ENCODE assay signal across 17 cellular contexts in the genomic region with DNA sequence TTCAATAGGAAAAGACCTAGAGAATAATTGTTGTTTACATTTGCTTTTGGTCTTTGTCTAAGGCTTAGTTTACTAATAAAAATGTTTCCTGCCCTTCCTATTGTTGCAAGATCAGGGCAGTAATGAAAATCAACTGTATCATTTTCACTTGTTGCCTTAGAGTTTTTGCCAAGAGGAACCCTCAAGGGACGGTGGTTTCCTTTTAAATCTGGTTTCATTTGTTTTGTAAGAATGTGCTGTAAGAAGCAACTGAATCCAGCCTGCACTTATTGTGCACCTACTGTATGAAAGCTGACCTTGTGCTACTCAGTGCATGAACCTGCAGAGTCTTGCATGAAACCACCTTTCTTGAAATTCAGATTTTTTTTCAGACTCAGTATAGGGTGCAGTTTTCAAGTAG. TPM values are rescaled to one million over a fixed set of nuclear protein-coding genes. Genes with fewer than 3 reads are reported as not detected.
A peak's percentile ranks its signal among the peaks of the same experiment; 100 is the strongest.
DNase-seq lines count a peak whose midpoint lies in the region; ATAC-seq, FAIRE-seq and TF ChIP-seq lines count a peak whose summit lies in the region.
"Had no signal": no experiment of that assay in that cellular context is flagged by ENCODE, and none has a peak within 500 bp of the region (broad histone marks: within the 10 kb centered on the region; RNA-seq: fewer than 3 reads in every experiment).

No MANE protein-coding gene starts in this region.

- H3K9ac ChIP-seq in KMS-11 (no peak overlapping the region), astrocyte (ENCODE audit: low read length) (no peak overlapping the region)

- DNase-seq in BE2C (no peak), astrocyte (ENCODE audit: low read depth) (no peak), myocyte (ENCODE audit: low read depth) (peak; percentile 30), progenitor cell of endocrine pancreas (ENCODE audit: low spot score, unreplicated experiment) (no peak), NK-92 (lab: John Stamatoyannopoulos, UW; ENCODE audit: unreplicated experiment) (no peak)
- no peak for DNase-seq in stimulated activated naive CD8-positive, alpha-beta T cell treated with anti-CD3 and anti-CD28 coated beads, Interleukin-15, Interleukin-2, amounts not matched to agents 100 U/mL and 50 U/mL, for 24 hours
- DNase-seq: activated B cell treated with CpG ODN at 0.5 μM for 24 hours; activated naive CD4-positive, alpha-beta T cell treated with Interleukin-2 at 50 U/mL for 16 hours; body of pancreas; effector CD8-positive, alpha-beta T cell; NCI-H446; sigmoid colon; stimulated activated CD4-positive, alpha-beta T cell treated with anti-CD3 and anti-CD28 coated beads, Interleukin-4, amount 100 ng/mL, for 24 hours; T-cell; upper lobe of right lung had no signal

- H3K79me2 ChIP-seq in KMS-11 (ENCODE audit: insufficient read depth, low read depth) = peaks cover 94% of the 10 kb centered on the region
- peaks cover 98% of the 10 kb centered on the region for H3K79me2 ChIP-seq in astrocyte (ENCODE audit: insufficient read depth, low read length)

- H2AFZ ChIP-seq in KMS-11 (ENCODE audit: low read depth) = no peak overlapping the region
- H2AFZ ChIP-seq in astrocyte (ENCODE audit: low read depth, low read length) = no peak overlapping the region

- TF ChIP-seq CTCF in BE2C (IDR thresholded peaks at IDR 0.05; ENCODE audit: low read depth, low read length) (no peak), KMS-11 (conservative IDR thresholded peaks at IDR 0.05; ENCODE audit: low read depth, low read length) (no peak), astrocyte (IDR thresholded peaks at IDR 0.05; ENCODE audit: insufficient read depth, low read depth, low read length) (no peak), progenitor cell of endocrine pancreas (IDR thresholded peaks at IDR 0.05; ENCODE audit: unreplicated experiment) (no peak)

- H3K4me3 Mint-ChIP-seq in astrocyte (ENCODE audit: unreplicated experiment) (peak overlapping the region; percentile 100), progenitor cell of endocrine pancreas (ENCODE audit: low read depth) (no peak overlapping the region)
- H3K4me3 Mint-ChIP-seq: activated B cell treated with CpG ODN at 0.5 μM for 24 hours had no signal

- no peaks in the 10 kb centered on the region for H3K27me3 ChIP-seq in BE2C
- H3K27me3 ChIP-seq in KMS-11 (ENCODE audit: insufficient read depth, low read depth) = no peaks in the 10 kb centered on the region
- no peaks in the 10 kb centered on the region for H3K27me3 ChIP-seq in astrocyte (ENCODE audit: insufficient read depth, low read length)
- H3K27me3 ChIP-seq: body of pancreas, sigmoid colon, upper lobe of right lung had no signal

- H3K4me1 ChIP-seq in BE2C (peaks cover 18% of the 10 kb centered on the region), KMS-11 (ENCODE audit: low read depth, poor library complexity, severe bottlenecking) (peaks cover 49% of the 10 kb centered on the region), astrocyte (ENCODE audit: insufficient read depth, low read length) (peaks cover 19% of the 10 kb centered on the region)

- H3K36me3 ChIP-seq in BE2C (peaks cover 13% of the 10 kb centered on the region), KMS-11 (ENCODE audit: insufficient read depth) (no peaks in the 10 kb centered on the region), astrocyte (ENCODE audit: insufficient read depth, low read length) (no peaks in the 10 kb centered on the region)
- H3K36me3 ChIP-seq: sigmoid colon, upper lobe of right lung had no signal

- H3K27ac Mint-ChIP-seq in astrocyte (ENCODE audit: unreplicated experiment) (peak overlapping the region; percentile 65), progenitor cell of endocrine pancreas (no peak overlapping the region)
- H3K27ac Mint-ChIP-seq: activated B cell treated with CpG ODN at 0.5 μM for 24 hours had no signal

- peaks cover 1% of the 10 kb centered on the region for H3K9me3 Mint-ChIP-seq in astrocyte (ENCODE audit: unreplicated experiment)
- H3K9me3 Mint-ChIP-seq in progenitor cell of endocrine pancreas (ENCODE audit: low read depth) = no peaks in the 10 kb centered on the region
- H3K9me3 Mint-ChIP-seq: activated B cell treated with CpG ODN at 0.5 μM for 24 hours, T-cell had no signal

- H3K4me1 Mint-ChIP-seq in astrocyte (ENCODE audit: low read depth, unreplicated experiment) (peaks cover 48% of the 10 kb centered on the region), progenitor cell of endocrine pancreas (ENCODE audit: low read depth) (peaks cover 31% of the 10 kb centered on the region)

- FAIRE-seq in astrocyte (lab: Jason Lieb, UNC) = no peak

- H3K9me3 ChIP-seq in BE2C (no peaks in the 10 kb centered on the region), astrocyte (ENCODE audit: insufficient read depth, low read depth, low read length) (no peaks in the 10 kb centered on the region)
- H3K9me3 ChIP-seq: body of pancreas, sigmoid colon, upper lobe of right lung had no signal

- H3K36me3 Mint-ChIP-seq in astrocyte (ENCODE audit: low read depth, unreplicated experiment) (peaks cover 2% of the 10 kb centered on the region), progenitor cell of endocrine pancreas (ENCODE audit: insufficient read depth) (no peaks in the 10 kb centered on the region)
- H3K36me3 Mint-ChIP-seq: T-cell had no signal

- H3K4me2 ChIP-seq in KMS-11 (peak overlapping the region; percentile 8; the same call in 1 of the 2 replicates), astrocyte (ENCODE audit: low read length) (peak overlapping the region; percentile 92)

- ATAC-seq in GM21529 (IDR thresholded peaks at IDR 0.05; ENCODE audit: unreplicated experiment) = no peak
- no peak for ATAC-seq in stimulated activated naive CD8-positive, alpha-beta T cell treated with anti-CD3 and anti-CD28 coated beads, Interleukin-15, Interleukin-2, amounts not matched to agents 100 U/mL and 50 U/mL, for 24 hours
- ATAC-seq: body of pancreas, T-cell, upper lobe of right lung had no signal

- H3K4me3 ChIP-seq in BE2C (ENCODE audit: low read depth, low read length) (peak overlapping the region; percentile 95), KMS-11 (IDR thresholded peaks at IDR 0.05; ENCODE audit: insufficient read depth, low read depth, low read length) (no peak overlapping the region), astrocyte (ENCODE audit: insufficient read depth, low read depth, low read length) (no peak overlapping the region)
- H3K4me3 ChIP-seq: body of pancreas, sigmoid colon, upper lobe of right lung had no signal

- H3K27ac ChIP-seq in KMS-11 = peak overlapping the region; percentile 19; the same call in 1 of the 2 replicates
- no peak overlapping the region for H3K27ac ChIP-seq in astrocyte (ENCODE audit: low read depth, low read length)
- H3K27ac ChIP-seq: body of pancreas, upper lobe of right lung had no signal

- no peaks in the 10 kb centered on the region for H3K27me3 Mint-ChIP-seq in astrocyte (ENCODE audit: low read depth, unreplicated experiment)
- no peaks in the 10 kb centered on the region for H3K27me3 Mint-ChIP-seq in progenitor cell of endocrine pancreas

- H4K20me1 ChIP-seq in KMS-11 (ENCODE audit: insufficient read depth) (peaks cover 41% of the 10 kb centered on the region), astrocyte (ENCODE audit: insufficient read depth, low read length) (peaks cover 84% of the 10 kb centered on the region)

RNA-seq across cellular contexts. Expression of gene IGF1R, which starts 5.3 kb away (rescaled TPM):
- polyA plus RNA-seq in BE2C (2012; ENCODE audit: insufficient read depth, insufficient read length, low read depth) = 42.3 TPM
- total RNA-seq in astrocyte = 247 and 270 TPM in 2 replicates
- 9.6 and 21.2 TPM in 2 replicates for total RNA-seq in myocyte
- 38.7 TPM for polyA plus RNA-seq in myocyte (2012)
- 106 and 109 TPM in 2 replicates for total RNA-seq in progenitor cell of endocrine pancreas
